Comparison of ENCODE assay signal across 8 cellular contexts in the genomic region with DNA sequence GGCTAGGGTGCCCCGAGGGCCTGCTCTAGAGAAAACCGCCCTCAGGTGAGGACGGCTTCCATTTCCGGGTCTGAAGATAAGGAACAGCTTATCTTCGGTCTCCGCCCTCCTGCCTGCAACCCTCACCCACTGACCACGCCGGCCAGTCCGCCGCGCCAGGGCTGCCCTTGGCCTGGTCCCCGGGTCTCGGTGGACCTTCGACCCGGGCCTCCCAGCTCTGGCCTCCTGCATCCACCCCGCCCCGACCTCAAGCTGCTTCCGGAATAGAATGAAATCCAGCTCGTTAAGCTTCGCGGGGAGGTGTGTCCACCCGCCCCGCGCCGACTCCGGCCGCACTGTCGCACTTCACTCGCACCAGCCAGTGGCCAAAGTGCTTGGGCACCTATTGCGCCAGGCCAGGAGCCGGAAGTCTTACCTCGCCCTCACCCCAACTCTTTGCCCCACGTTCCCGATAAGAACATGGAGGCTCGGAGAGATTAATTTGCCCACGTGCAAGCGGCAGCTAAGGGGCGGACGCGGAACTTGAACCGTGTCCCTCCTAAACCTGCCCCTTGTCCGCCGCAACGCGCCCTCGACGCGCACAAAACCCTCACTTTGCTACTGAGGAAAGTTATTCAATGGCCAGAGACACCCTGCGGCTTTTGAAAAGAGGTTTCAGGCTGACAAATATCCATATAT. TPM values are rescaled to one million over a fixed set of nuclear protein-coding genes. Genes with fewer than 3 reads are reported as not detected.
DNase-seq lines count a peak whose midpoint lies in the region; ATAC-seq, FAIRE-seq and TF ChIP-seq lines count a peak whose summit lies in the region.

No MANE protein-coding gene starts in this region.

- no peaks in the 10 kb centered on the region for H3K27me3 Mint-ChIP-seq in Caco-2 (ENCODE audit: insufficient read depth, unreplicated experiment)

- peak overlapping the region; percentile 61 to 67 for H3K27ac ChIP-seq in breast epithelium
- peak overlapping the region; percentile 95 for H3K27ac ChIP-seq in HepG2 (ENCODE audit: extremely low read length, insufficient read depth, low read length)
- peak overlapping the region; percentile 69 for H3K27ac ChIP-seq in subcutaneous abdominal adipose tissue (ENCODE audit: low read depth, low read length)

- no peak for TF ChIP-seq POLR2A in breast epithelium (IDR thresholded peaks at IDR 0.05)
- TF ChIP-seq POLR2A in HepG2 (IDR thresholded peaks at IDR 0.05; ENCODE audit: insufficient read depth in 1 of 2, low read depth in 2 of 2, low read length in 2 of 2): peak; percentile 67 to 68

- peak; percentile 86 for FAIRE-seq in HepG2 (lab: Jason Lieb, UNC)

- H3K4me3 Mint-ChIP-seq in Caco-2 (ENCODE audit: unreplicated experiment): peak overlapping the region; percentile 81

- 2% methylated on average over 23 of the region's 49 CpGs for WGBS in HepG2 (ENCODE audit: low lambda C conversion rate)

- no peaks in the 10 kb centered on the region for H3K9me3 Mint-ChIP-seq in Caco-2 (ENCODE audit: unreplicated experiment)

- no peaks in the 10 kb centered on the region for H3K9me3 ChIP-seq in Caco-2
- H3K9me3 ChIP-seq in breast epithelium: no peaks in the 10 kb centered on the region
- no peaks in the 10 kb centered on the region for H3K9me3 ChIP-seq in HepG2 (ENCODE audit: low read length)
- no peaks in the 10 kb centered on the region for H3K9me3 ChIP-seq in subcutaneous abdominal adipose tissue (ENCODE audit: control insufficient read depth in 5 of 5, low read length in 5 of 5)

- CTCF ChIA-PET in Caco-2 (lab: Charles Lee): interaction anchor here (0.6 to 2.5 kb wide), 14 partner anchors 14 to 289 kb away, joined by 3 to 44 read pairs (median 4); partner anchors contain the start of genes CFAP20, USB1 and ZNF319
- CTCF ChIA-PET in HepG2 (lab: Yijun Ruan, JAX; ENCODE audit: low intra/inter-chr PET ratio, low total read pairs): interaction anchor here (1.0 kb wide), 1 partner anchor 95 kb away, joined by 3 read pairs; no protein-coding TSS in a partner anchor

- TF ChIP-seq EP300 in HepG2 (IDR thresholded peaks at IDR 0.05; ENCODE audit: low read depth in 2 of 2, low read length in 2 of 2) (peak; percentile 53 to 81; a peak in 3 of 4 replicates), HepG2 (CRISPR knock-in tag; IDR thresholded peaks at IDR 0.05; ENCODE audit: borderline replicate concordance) (peak; percentile 80; the same call in 1 of the 2 replicates)

- H4K20me1 ChIP-seq in HepG2 (ENCODE audit: insufficient read depth, low read length): peaks cover 20% of the 10 kb centered on the region; the same call in 1 of the 2 replicates

- H2AFZ ChIP-seq in HepG2 (ENCODE audit: low read length): peak overlapping the region; percentile 48

- H3K9ac ChIP-seq in HepG2 (ENCODE audit: insufficient read depth, low read depth, low read length) (peak overlapping the region; percentile 82), subcutaneous abdominal adipose tissue (ENCODE audit: low read length in 5 of 5) (peak overlapping the region in 4 of 5 donors; percentile 19 to 74 (median 52))

- peak overlapping the region; percentile 95 for H3K27ac Mint-ChIP-seq in Caco-2 (ENCODE audit: unreplicated experiment)

- peak overlapping the region; percentile 96 for H3K4me2 ChIP-seq in HepG2 (ENCODE audit: low read depth, low read length)

- intact Hi-C loops in Caco-2 (cut with micrococcal nuclease; ENCODE audit: unreplicated experiment): loop anchor here (1.0 to 10.0 kb wide), 6 partner anchors 24 to 730 kb away; partner anchors contain the start of genes CFAP20 and USB1
- intact Hi-C loops in breast epithelium (cut with DNase I; ENCODE audit: low total_unique reads): loop anchor here (5.0 kb wide), 1 partner anchor 102 kb away; the partner anchor contains the start of gene CFAP20
- intact Hi-C loops in HepG2 (cut with micrococcal nuclease; ENCODE audit: unreplicated experiment): loop anchor here (1.0 to 10.0 kb wide), 4 partner anchors 104 to 462 kb away; partner anchors contain the start of genes CFAP20 and CSNK2A2

- peaks cover 29% of the 10 kb centered on the region for H3K79me2 ChIP-seq in HepG2 (ENCODE audit: insufficient read depth, low read length)

- peak; percentile 72 for ATAC-seq in HepG2
- no peak for ATAC-seq in GM18517 (IDR thresholded peaks at IDR 0.05; ENCODE audit: unreplicated experiment)

- H3K27me3 ChIP-seq in Caco-2 (replicated peaks; ENCODE audit: control insufficient read depth, insufficient read depth, low read length) (no peaks in the 10 kb centered on the region), breast epithelium (no peaks in the 10 kb centered on the region), HepG2 (ENCODE audit: control insufficient read depth in 1 of 2, insufficient read depth in 2 of 2, low read length in 2 of 2) (no peaks in the 10 kb centered on the region), subcutaneous abdominal adipose tissue (ENCODE audit: control insufficient read depth in 5 of 5, insufficient read depth in 4 of 5, low read length in 5 of 5) (no peaks in the 10 kb centered on the region)

- BruUV-seq in Caco-2 (replicated peaks; lab: Mats Ljungman, UMichigan): TSS peak; percentile 21
- TSS peak; percentile 44 for BruUV-seq in HepG2 (replicated peaks; lab: Mats Ljungman, UMichigan)

- peaks cover 16% of the 10 kb centered on the region for H3K4me1 ChIP-seq in Caco-2
- H3K4me1 ChIP-seq in breast epithelium: peaks cover 6 to 11% of the 10 kb centered on the region in 2 donors
- H3K4me1 ChIP-seq in HepG2 (ENCODE audit: insufficient read depth, low read length): peaks cover 49% of the 10 kb centered on the region
- peaks cover 9 to 83% (median 80%) of the 10 kb centered on the region in 5 donors for H3K4me1 ChIP-seq in subcutaneous abdominal adipose tissue (ENCODE audit: control insufficient read depth in 5 of 5, insufficient read depth in 5 of 5, low read length in 5 of 5)

- H3K4me3 ChIP-seq in Caco-2 (ENCODE audit: low read depth, low read length) (peak overlapping the region; percentile 74), breast epithelium (peak overlapping the region; percentile 66 to 92 (median 72)), HepG2 (replicated peaks in 1 of 3; ENCODE audit: insufficient read depth in 1 of 3, low read depth in 2 of 3, low read length in 3 of 3) (peak overlapping the region; percentile 87 to 97 (median 88)), subcutaneous abdominal adipose tissue (ENCODE audit: low read depth in 1 of 5, low read length in 5 of 5) (peak overlapping the region; percentile 66 to 85 (median 81))

- POLR2A ChIA-PET in Caco-2 (lab: Charles Lee): interaction anchor here (0.5 to 2.2 kb wide), 28 partner anchors 10 to 700 kb away, joined by 3 to 59 read pairs (median 6); partner anchors contain the start of genes CFAP20, KATNB1 and USB1
- POLR2A ChIA-PET in HepG2 (lab: Yijun Ruan, JAX): interaction anchor here (0.5 to 5.9 kb wide), 34 partner anchors 8 to 1419 kb away, joined by 3 to 101 read pairs (median 4); partner anchors contain the start of genes CFAP20, GINS3, KATNB1 and KIFC3

- peak; percentile 97 to 98 for DNase-seq in Caco-2
- DNase-seq in NCI-H510A (lab: John Stamatoyannopoulos, UW): peak; percentile 47
- no peak for DNase-seq in breast epithelium (ENCODE audit: low spot score in 2 of 2)
- peak; percentile 92 for DNase-seq in HepG2 (ENCODE audit: low spot score)
- DNase-seq in superior temporal gyrus (ENCODE audit: extremely low spot score): no peak
- DNase-seq in NCI-H1694 (lab: John Stamatoyannopoulos, UW): no peak

- peaks cover 14% of the 10 kb centered on the region for H3K4me1 Mint-ChIP-seq in Caco-2 (ENCODE audit: low read depth, unreplicated experiment)

- in situ Hi-C loops in HepG2 (cut with HindIII; ENCODE audit: extremely low pct_ligation_motif_present, low pct_unique_long_range_greater_than_20kb): loop anchor here (5.0 kb wide), 1 partner anchor 102 kb away; the partner anchor contains the start of gene CFAP20

- H3K36me3 Mint-ChIP-seq in Caco-2 (ENCODE audit: insufficient read depth, unreplicated experiment): peaks cover 12% of the 10 kb centered on the region

- TF ChIP-seq CTCF in Caco-2 (IDR thresholded peaks at IDR 0.05; ENCODE audit: insufficient read depth in 1 of 2, low read depth in 1 of 2, low read length in 1 of 2, severe bottlenecking in 1 of 2, unreplicated experiment in 1 of 2): no peak
- no peak for TF ChIP-seq CTCF in breast epithelium (IDR thresholded peaks at IDR 0.05)
- TF ChIP-seq CTCF in HepG2 (CRISPR knock-in tag; IDR thresholded peaks at IDR 0.05): no peak

- H3K36me3 ChIP-seq in Caco-2 (ENCODE audit: control insufficient read depth, insufficient read depth, low read length): no peaks in the 10 kb centered on the region
- H3K36me3 ChIP-seq in breast epithelium: no peaks in the 10 kb centered on the region
- H3K36me3 ChIP-seq in HepG2 (replicated peaks in 1 of 2; ENCODE audit: control insufficient read depth in 1 of 2, insufficient read depth in 2 of 2, low read length in 2 of 2): peaks cover 0 to 9% of the 10 kb centered on the region in 2 experiments; a peak in 4 of 5 replicates
- peaks cover 0 to 5% (median 2%) of the 10 kb centered on the region in 5 donors for H3K36me3 ChIP-seq in subcutaneous abdominal adipose tissue (ENCODE audit: control insufficient read depth in 5 of 5, insufficient read depth in 5 of 5, low read length in 5 of 5)

- TF ChIP-seq RAD21 in HepG2 (CRISPR knock-in tag; IDR thresholded peaks at IDR 0.05): 0 out of 2 replicates have a peak, but pooled peaks have one; percentile 37

RNA-seq across cellular contexts. Expression of gene MMP15, which starts 0.7 kb away (rescaled TPM):
- total RNA-seq in Caco-2 (2022) (27.0 and 27.3 TPM in 2 replicates), breast epithelium (1 to 10 TPM; 4.6 to 5.3 (median 4.8) TPM), HepG2 (2016; rRNA removed; fragmentation: Illumina TruSeq; extraction: Trizol) (17.2 and 35.2 TPM in 2 replicates)
- 3.1 and 4.0 TPM in 2 replicates for total RNA-seq in HepG2 (2016; cell fraction: cytosol; rRNA removed; fragmentation: Illumina TruSeq; extraction: Trizol; ENCODE audit: low read depth)
- 15.2 and 35.5 TPM in 2 replicates for total RNA-seq in HepG2 (2016; cell fraction: insoluble cytoplasmic fraction; rRNA removed; fragmentation: Illumina TruSeq; extraction: Trizol)
- total RNA-seq in HepG2 (2016; cell fraction: membrane; rRNA removed; fragmentation: Illumina TruSeq; extraction: Trizol): 11.7 and 12.8 TPM in 2 replicates
- total RNA-seq in HepG2 (2016; cell fraction: nucleus; rRNA removed; fragmentation: Illumina TruSeq; extraction: Trizol): 29.8 and 35.0 TPM in 2 replicates
- 44.9 and 65.2 TPM in 2 replicates for polyA plus RNA-seq in HepG2 (2011; rRNA removed)
- polyA plus RNA-seq in HepG2 (2011; cell fraction: cytosol; rRNA removed): 48.2 and 63.4 TPM in 2 replicates
- 48.7 and 49.3 TPM in 2 replicates for polyA plus RNA-seq in HepG2 (2011; cell fraction: nucleus; rRNA removed)
- 31.4 and 52.1 TPM in 2 replicates for polyA plus RNA-seq in HepG2 (2012)
- polyA plus RNA-seq in HepG2 (2016; cell fraction: cytosol; fragmentation: Illumina TruSeq; extraction: Trizol; ENCODE audit: low read depth): 3.1 and 3.6 TPM in 2 replicates
- polyA plus RNA-seq in HepG2 (2016; cell fraction: insoluble cytoplasmic fraction; fragmentation: Illumina TruSeq; extraction: Trizol; ENCODE audit: low read depth): 20.6 and 24.8 TPM in 2 replicates
- polyA plus RNA-seq in HepG2 (2016; cell fraction: membrane; fragmentation: Illumina TruSeq; extraction: Trizol; ENCODE audit: low read depth): 9.3 and 9.6 TPM in 2 replicates
- polyA plus RNA-seq in HepG2 (2016; cell fraction: nucleus; fragmentation: Illumina TruSeq; extraction: Trizol; ENCODE audit: insufficient read depth, low read depth): 59.2 and 61.3 TPM in 2 replicates
- 32.1 and 99.8 TPM in 2 replicates for polyA minus RNA-seq in HepG2 (2011; rRNA and poly(A)+ RNA removed; ENCODE audit: low replicate concordance)
- polyA minus RNA-seq in HepG2 (2011; cell fraction: cytosol; rRNA and poly(A)+ RNA removed): 50.9 and 56.7 TPM in 2 replicates
- polyA minus RNA-seq in HepG2 (2011; cell fraction: nucleus; rRNA and poly(A)+ RNA removed): 14.2 and 19.3 TPM in 2 replicates

RNA-seq across cellular contexts. Expression of gene USB1, which starts 23.6 kb away (rescaled TPM):
- total RNA-seq in Caco-2 (2022) (90.5 and 91.2 TPM in 2 replicates), breast epithelium (10 to 100 TPM; 14.5 to 37.0 (median 26.4) TPM), HepG2 (2016; rRNA removed; fragmentation: Illumina TruSeq; extraction: Trizol) (16.7 and 33.5 TPM in 2 replicates)
- 11.1 and 11.2 TPM in 2 replicates for total RNA-seq in HepG2 (2016; cell fraction: cytosol; rRNA removed; fragmentation: Illumina TruSeq; extraction: Trizol; ENCODE audit: low read depth)
- 17.4 and 32.4 TPM in 2 replicates for total RNA-seq in HepG2 (2016; cell fraction: insoluble cytoplasmic fraction; rRNA removed; fragmentation: Illumina TruSeq; extraction: Trizol)
- total RNA-seq in HepG2 (2016; cell fraction: membrane; rRNA removed; fragmentation: Illumina TruSeq; extraction: Trizol): 47.5 and 49.4 TPM in 2 replicates
- total RNA-seq in HepG2 (2016; cell fraction: nucleus; rRNA removed; fragmentation: Illumina TruSeq; extraction: Trizol): 17.8 and 27.0 TPM in 2 replicates
- polyA plus RNA-seq in HepG2 (2011; rRNA removed): 65.4 and 75.9 TPM in 2 replicates
- 60.7 and 64.8 TPM in 2 replicates for polyA plus RNA-seq in HepG2 (2011; cell fraction: cytosol; rRNA removed)
- 51.6 and 63.8 TPM in 2 replicates for polyA plus RNA-seq in HepG2 (2011; cell fraction: nucleus; rRNA removed)
- 24.1 and 47.2 TPM in 2 replicates for polyA plus RNA-seq in HepG2 (2012)
- 54.6 and 63.3 TPM in 2 replicates for polyA plus RNA-seq in HepG2 (2016; cell fraction: cytosol; fragmentation: Illumina TruSeq; extraction: Trizol; ENCODE audit: low read depth)
- polyA plus RNA-seq in HepG2 (2016; cell fraction: insoluble cytoplasmic fraction; fragmentation: Illumina TruSeq; extraction: Trizol; ENCODE audit: low read depth): 76.8 and 103 TPM in 2 replicates
- 136 and 142 TPM in 2 replicates for polyA plus RNA-seq in HepG2 (2016; cell fraction: membrane; fragmentation: Illumina TruSeq; extraction: Trizol; ENCODE audit: low read depth)
- polyA plus RNA-seq in HepG2 (2016; cell fraction: nucleus; fragmentation: Illumina TruSeq; extraction: Trizol; ENCODE audit: insufficient read depth, low read depth): 62.4 and 62.9 TPM in 2 replicates
- 97.4 and 101 TPM in 2 replicates for polyA minus RNA-seq in HepG2 (2011; rRNA and poly(A)+ RNA removed; ENCODE audit: low replicate concordance)
- polyA minus RNA-seq in HepG2 (2011; cell fraction: cytosol; rRNA and poly(A)+ RNA removed): 44.2 and 48.1 TPM in 2 replicates
- 30.8 and 37.7 TPM in 2 replicates for polyA minus RNA-seq in HepG2 (2011; cell fraction: nucleus; rRNA and poly(A)+ RNA removed)

RNA-seq across cellular contexts. Expression of gene ZNF319, which starts 24.3 kb away (rescaled TPM):
- total RNA-seq in Caco-2 (2022) (13.3 and 16.3 TPM in 2 replicates), breast epithelium (1 to 10 TPM; 6.2 to 7.2 (median 6.4) TPM), HepG2 (2016; rRNA removed; fragmentation: Illumina TruSeq; extraction: Trizol) (3.5 and 3.6 TPM in 2 replicates)
- 0.51 and 0.88 TPM in 2 replicates for total RNA-seq in HepG2 (2016; cell fraction: cytosol; rRNA removed; fragmentation: Illumina TruSeq; extraction: Trizol; ENCODE audit: low read depth)
- 3.1 and 3.2 TPM in 2 replicates for total RNA-seq in HepG2 (2016; cell fraction: insoluble cytoplasmic fraction; rRNA removed; fragmentation: Illumina TruSeq; extraction: Trizol)
- 2.3 and 2.7 TPM in 2 replicates for total RNA-seq in HepG2 (2016; cell fraction: membrane; rRNA removed; fragmentation: Illumina TruSeq; extraction: Trizol)
- total RNA-seq in HepG2 (2016; cell fraction: nucleus; rRNA removed; fragmentation: Illumina TruSeq; extraction: Trizol): 3.0 and 3.7 TPM in 2 replicates
- 2.4 and 5.2 TPM in 2 replicates for polyA plus RNA-seq in HepG2 (2011; rRNA removed)
- polyA plus RNA-seq in HepG2 (2011; cell fraction: cytosol; rRNA removed): 2.9 and 3.1 TPM in 2 replicates
- polyA plus RNA-seq in HepG2 (2011; cell fraction: nucleus; rRNA removed): 7.2 and 8.1 TPM in 2 replicates
- polyA plus RNA-seq in HepG2 (2012): 2.2 and 4.4 TPM in 2 replicates
- 0.15 and 0.25 TPM in 2 replicates for polyA plus RNA-seq in HepG2 (2016; cell fraction: cytosol; fragmentation: Illumina TruSeq; extraction: Trizol; ENCODE audit: low read depth)
- 4.6 TPM in 2 replicates for polyA plus RNA-seq in HepG2 (2016; cell fraction: insoluble cytoplasmic fraction; fragmentation: Illumina TruSeq; extraction: Trizol; ENCODE audit: low read depth)
- polyA plus RNA-seq in HepG2 (2016; cell fraction: membrane; fragmentation: Illumina TruSeq; extraction: Trizol; ENCODE audit: low read depth): 1.0 and 1.3 TPM in 2 replicates
- polyA plus RNA-seq in HepG2 (2016; cell fraction: nucleus; fragmentation: Illumina TruSeq; extraction: Trizol; ENCODE audit: insufficient read depth, low read depth): 5.6 TPM in 2 replicates
- 8.6 and 11.6 TPM in 2 replicates for polyA minus RNA-seq in HepG2 (2011; rRNA and poly(A)+ RNA removed; ENCODE audit: low replicate concordance)
- polyA minus RNA-seq in HepG2 (2011; cell fraction: cytosol; rRNA and poly(A)+ RNA removed): 4.9 and 6.1 TPM in 2 replicates
- 4.6 and 5.0 TPM in 2 replicates for polyA minus RNA-seq in HepG2 (2011; cell fraction: nucleus; rRNA and poly(A)+ RNA removed)

RNA-seq across cellular contexts. Expression of gene CNGB1, which starts 53.9 kb away (rescaled TPM):
- total RNA-seq in Caco-2 (2022) (not detected in 2 replicates), breast epithelium (not detected), HepG2 (2016; rRNA removed; fragmentation: Illumina TruSeq; extraction: Trizol) (0.02 and 0.03 TPM in 2 replicates)
- total RNA-seq in HepG2 (2016; cell fraction: cytosol; rRNA removed; fragmentation: Illumina TruSeq; extraction: Trizol; ENCODE audit: low read depth): not detected in 2 replicates
- total RNA-seq in HepG2 (2016; cell fraction: insoluble cytoplasmic fraction; rRNA removed; fragmentation: Illumina TruSeq; extraction: Trizol): 0.03 and 0.09 TPM in 2 replicates
- total RNA-seq in HepG2 (2016; cell fraction: membrane; rRNA removed; fragmentation: Illumina TruSeq; extraction: Trizol): 0.53 TPM in 1 of 2 replicates, not detected in the other
- not detected in 2 replicates for total RNA-seq in HepG2 (2016; cell fraction: nucleus; rRNA removed; fragmentation: Illumina TruSeq; extraction: Trizol)
- 0.15 and 0.29 TPM in 2 replicates for polyA plus RNA-seq in HepG2 (2011; rRNA removed)
- polyA plus RNA-seq in HepG2 (2011; cell fraction: cytosol; rRNA removed): 0.15 and 0.33 TPM in 2 replicates
- 0.08 and 0.38 TPM in 2 replicates for polyA plus RNA-seq in HepG2 (2011; cell fraction: nucleus; rRNA removed)
- 0.08 and 0.84 TPM in 2 replicates for polyA plus RNA-seq in HepG2 (2012)
- 0.09 and 0.19 TPM in 2 replicates for polyA plus RNA-seq in HepG2 (2016; cell fraction: cytosol; fragmentation: Illumina TruSeq; extraction: Trizol; ENCODE audit: low read depth)
- 0.05 TPM in 1 of 2 replicates, not detected in the other for polyA plus RNA-seq in HepG2 (2016; cell fraction: insoluble cytoplasmic fraction; fragmentation: Illumina TruSeq; extraction: Trizol; ENCODE audit: low read depth)
- polyA plus RNA-seq in HepG2 (2016; cell fraction: membrane; fragmentation: Illumina TruSeq; extraction: Trizol; ENCODE audit: low read depth): not detected in 2 replicates
- polyA plus RNA-seq in HepG2 (2016; cell fraction: nucleus; fragmentation: Illumina TruSeq; extraction: Trizol; ENCODE audit: insufficient read depth, low read depth): not detected in 2 replicates
- 4.0 and 16.2 TPM in 2 replicates for polyA minus RNA-seq in HepG2 (2011; rRNA and poly(A)+ RNA removed; ENCODE audit: low replicate concordance)
- polyA minus RNA-seq in HepG2 (2011; cell fraction: cytosol; rRNA and poly(A)+ RNA removed): 0.10 TPM in 1 of 2 replicates, not detected in the other
- 0.64 and 1.5 TPM in 2 replicates for polyA minus RNA-seq in HepG2 (2011; cell fraction: nucleus; rRNA and poly(A)+ RNA removed)

Comparison
In these comparisons a context has a peak if more than half of its experiments do, and no peak if none do; other contexts are left out.
1. DNase-seq: peak in Caco-2 (2 of 2), NCI-H510A (single experiment) and HepG2 (single experiment); none in breast epithelium (0 of 2), superior temporal gyrus (single experiment) and NCI-H1694 (single experiment).
2. Peak in every context shown above with its lines, with median percentiles within 50 percentile points of each other: H3K4me3 ChIP-seq and H3K27ac ChIP-seq.